ENCODE assay signal across 1 cellular context in genomic region chr17:75147878-75148546, GRCh38.
TF ChIP-seq lines count a peak whose summit lies in the region.

No MANE protein-coding gene starts in this region.

TF ChIP-seq in HepG2, 621 proteins besides CTCF, POLR2A, EP300 and RAD21:
- TF ChIP-seq ZNF224 (CRISPR knock-in tag; IDR thresholded peaks at IDR 0.05) (no peak), PAWR (CRISPR knock-in tag; IDR thresholded peaks at IDR 0.05; ENCODE audit: borderline replicate concordance) (no peak)
- TF ChIP-seq, protein P1, sequence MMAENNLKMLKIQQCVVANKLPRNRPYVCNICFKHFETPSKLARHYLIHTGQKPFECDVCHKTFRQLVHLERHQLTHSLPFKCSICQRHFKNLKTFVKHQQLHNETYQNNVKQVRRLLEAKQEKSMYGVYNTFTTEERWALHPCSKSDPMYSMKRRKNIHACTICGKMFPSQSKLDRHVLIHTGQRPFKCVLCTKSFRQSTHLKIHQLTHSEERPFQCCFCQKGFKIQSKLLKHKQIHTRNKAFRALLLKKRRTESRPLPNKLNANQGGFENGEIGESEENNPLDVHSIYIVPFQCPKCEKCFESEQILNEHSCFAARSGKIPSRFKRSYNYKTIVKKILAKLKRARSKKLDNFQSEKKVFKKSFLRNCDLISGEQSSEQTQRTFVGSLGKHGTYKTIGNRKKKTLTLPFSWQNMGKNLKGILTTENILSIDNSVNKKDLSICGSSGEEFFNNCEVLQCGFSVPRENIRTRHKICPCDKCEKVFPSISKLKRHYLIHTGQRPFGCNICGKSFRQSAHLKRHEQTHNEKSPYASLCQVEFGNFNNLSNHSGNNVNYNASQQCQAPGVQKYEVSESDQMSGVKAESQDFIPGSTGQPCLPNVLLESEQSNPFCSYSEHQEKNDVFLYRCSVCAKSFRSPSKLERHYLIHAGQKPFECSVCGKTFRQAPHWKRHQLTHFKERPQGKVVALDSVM (CRISPR knock-in tag; IDR thresholded peaks at IDR 0.05), result peak; percentile 89
